Comparison of ENCODE assay signal across 14 cellular contexts in the genomic region with DNA sequence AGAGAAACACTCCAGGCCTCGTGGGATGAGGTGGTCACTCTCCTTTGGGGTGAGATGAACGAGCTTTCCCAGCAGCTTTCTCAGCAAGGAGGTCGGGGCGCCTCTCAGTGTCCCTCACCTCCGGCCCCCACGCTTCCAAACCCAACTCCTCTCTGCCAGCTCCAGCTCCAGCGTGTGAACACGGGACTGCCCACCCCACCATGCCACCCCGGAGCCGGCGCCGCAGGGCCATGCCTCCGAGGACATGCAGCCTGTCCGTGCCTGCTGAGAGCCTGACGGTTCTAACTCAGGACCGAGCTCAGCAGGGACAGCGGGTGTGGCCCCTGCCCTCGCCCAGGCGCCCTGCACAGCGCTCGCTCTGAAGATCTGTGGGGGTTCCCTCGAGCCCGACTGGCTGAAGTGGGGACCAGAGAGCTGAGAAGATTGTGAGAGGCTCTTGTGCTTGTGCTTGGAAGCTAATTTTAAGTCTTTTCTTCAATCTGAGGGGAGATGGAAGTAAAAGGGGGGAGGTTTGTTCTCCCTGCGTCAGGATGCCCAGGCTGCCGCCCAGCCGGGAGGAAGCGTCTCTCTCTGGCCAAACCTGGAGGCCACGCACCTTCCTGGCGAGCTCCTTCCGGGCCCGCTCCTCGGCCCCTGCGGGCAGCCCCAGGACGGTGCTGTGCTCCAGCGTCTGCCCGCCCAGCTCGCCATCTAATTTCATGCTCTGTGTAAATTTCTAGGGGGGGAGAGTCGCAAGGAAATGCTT. TPM values are rescaled to one million over a fixed set of nuclear protein-coding genes. Genes with fewer than 3 reads are reported as not detected.
A peak's percentile ranks its signal among the peaks of the same experiment; 100 is the strongest.
DNase-seq lines count a peak whose midpoint lies in the region; ATAC-seq and TF ChIP-seq lines count a peak whose summit lies in the region.
"Had no signal": no experiment of that assay in that cellular context is flagged by ENCODE, and none has a peak within 500 bp of the region (broad histone marks: within the 10 kb centered on the region; RNA-seq: fewer than 3 reads in every experiment).

No MANE protein-coding gene starts in this region.

- POLR2A ChIA-PET in activated CD8-positive, alpha-beta T cell treated with anti-CD3 and anti-CD28 coated beads, Interleukin-2, amount 10 ng/mL, durations not matched to agents 7 days and 5 days (lab: Charles Lee) = no interaction called here
- POLR2A ChIA-PET in activated CD8-positive, alpha-beta T cell treated with anti-CD3 and anti-CD28 coated beads for 36 hours (lab: Charles Lee) = interaction anchor here (0.8 kb wide), 1 partner anchor 24 kb away, joined by 3 read pairs; no protein-coding TSS in a partner anchor

- intact Hi-C loops in activated CD8-positive, alpha-beta T cell treated with anti-CD3 and anti-CD28 coated beads for 36 hours (cut with micrococcal nuclease) = no loop called here

- H3K9me3 Mint-ChIP-seq in activated CD8-positive, alpha-beta T cell treated with anti-CD3 and anti-CD28 coated beads, Interleukin-2, amount 10 ng/mL, durations not matched to agents 7 days and 5 days (ENCODE audit: insufficient read depth) = no peaks in the 10 kb centered on the region
- no peaks in the 10 kb centered on the region for H3K9me3 Mint-ChIP-seq in activated CD8-positive, alpha-beta T cell treated with anti-CD3 and anti-CD28 coated beads for 36 hours
- no peaks in the 10 kb centered on the region for H3K9me3 Mint-ChIP-seq in endothelial cell (ENCODE audit: unreplicated experiment)
- H3K9me3 Mint-ChIP-seq in stimulated activated naive CD8-positive, alpha-beta T cell treated with anti-CD3 and anti-CD28 coated beads, Interleukin-15, amount 100 ng/mL, for 72 hours = no peaks in the 10 kb centered on the region
- no peaks in the 10 kb centered on the region for H3K9me3 Mint-ChIP-seq in activated CD8-positive, alpha-beta memory T cell treated with anti-CD3 and anti-CD28 coated beads, Interleukin-2, amount 10 ng/mL, durations not matched to agents 7 days and 5 days (ENCODE audit: low read depth)
- H3K9me3 Mint-ChIP-seq: CD4-positive, CD25-positive, alpha-beta regulatory T cell had no signal

- CTCF ChIA-PET in activated CD8-positive, alpha-beta T cell treated with anti-CD3 and anti-CD28 coated beads, Interleukin-2, amount 10 ng/mL, durations not matched to agents 7 days and 5 days (lab: Charles Lee) = no interaction called here
- CTCF ChIA-PET in activated CD8-positive, alpha-beta T cell treated with anti-CD3 and anti-CD28 coated beads for 36 hours (lab: Charles Lee) = interaction anchor here (1.3 kb wide), 1 partner anchor 26 kb away, joined by 4 read pairs; no protein-coding TSS in a partner anchor
- CTCF ChIA-PET in activated CD8-positive, alpha-beta memory T cell treated with anti-CD3 and anti-CD28 coated beads, Interleukin-2, amount 10 ng/mL, durations not matched to agents 7 days and 5 days (lab: Charles Lee) = interaction anchor here (1.3 to 1.8 kb wide), 2 partner anchors 26 to 48 kb away, joined by 3 to 7 read pairs; no protein-coding TSS in a partner anchor

- no peak overlapping the region for H2AFZ ChIP-seq in osteoblast (ENCODE audit: low read length)
- H2AFZ ChIP-seq: GM23248 had no signal

- DNase-seq in activated CD8-positive, alpha-beta T cell treated with anti-CD3 and anti-CD28 coated beads, Interleukin-2, amount 10 ng/mL, durations not matched to agents 7 days and 5 days = no peak
- DNase-seq in activated CD8-positive, alpha-beta T cell treated with anti-CD3 and anti-CD28 coated beads for 36 hours = no peak
- DNase-seq in endothelial cell (ENCODE audit: low spot score) = no peak
- peak; percentile 84 for DNase-seq in osteoblast (ENCODE audit: insufficient read length, low spot score, missing footprints)
- no peak for DNase-seq in stimulated activated naive CD8-positive, alpha-beta T cell treated with anti-CD3 and anti-CD28 coated beads, Interleukin-15, amount 100 ng/mL, for 72 hours
- no peak for DNase-seq in activated CD8-positive, alpha-beta memory T cell treated with anti-CD3 and anti-CD28 coated beads, Interleukin-2, amount 10 ng/mL, durations not matched to agents 7 days and 5 days
- DNase-seq: AML-193; CD4-positive, CD25-positive, alpha-beta regulatory T cell; DMS53; GF-D8; GM23248 had no signal

- no peak for ATAC-seq in activated CD8-positive, alpha-beta T cell treated with anti-CD3 and anti-CD28 coated beads, Interleukin-2, amount 10 ng/mL, durations not matched to agents 7 days and 5 days
- no peak for ATAC-seq in activated CD8-positive, alpha-beta T cell treated with anti-CD3 and anti-CD28 coated beads for 36 hours
- no peak for ATAC-seq in stimulated activated naive CD8-positive, alpha-beta T cell treated with anti-CD3 and anti-CD28 coated beads, Interleukin-15, amount 100 ng/mL, for 72 hours
- ATAC-seq in activated CD8-positive, alpha-beta memory T cell treated with anti-CD3 and anti-CD28 coated beads, Interleukin-2, amount 10 ng/mL, durations not matched to agents 7 days and 5 days = no peak
- ATAC-seq: HCT116 had no signal

- peaks cover 5% of the 10 kb centered on the region for H3K27me3 ChIP-seq in osteoblast (ENCODE audit: insufficient read depth, low read length)

- no peak overlapping the region for H3K4me3 ChIP-seq in osteoblast (ENCODE audit: insufficient read depth, low read length)
- H3K4me3 ChIP-seq: BLaER1, GM23248 had no signal

- no peak for TF ChIP-seq CTCF in activated CD8-positive, alpha-beta T cell treated with anti-CD3 and anti-CD28 coated beads for 36 hours (IDR thresholded peaks at IDR 0.05)
- TF ChIP-seq CTCF in endothelial cell (IDR thresholded peaks at IDR 0.05; ENCODE audit: unreplicated experiment) (no peak), osteoblast (IDR thresholded peaks at IDR 0.05; ENCODE audit: extremely low read depth, low read depth, low read length) (no peak)

- no peak overlapping the region for H3K4me2 ChIP-seq in osteoblast (ENCODE audit: insufficient read depth, low read length)
- H3K4me2 ChIP-seq: BLaER1 had no signal

- no peak overlapping the region for H3K4me3 Mint-ChIP-seq in activated CD8-positive, alpha-beta T cell treated with anti-CD3 and anti-CD28 coated beads, Interleukin-2, amount 10 ng/mL, durations not matched to agents 7 days and 5 days
- no peak overlapping the region for H3K4me3 Mint-ChIP-seq in activated CD8-positive, alpha-beta T cell treated with anti-CD3 and anti-CD28 coated beads for 36 hours
- no peak overlapping the region for H3K4me3 Mint-ChIP-seq in endothelial cell (ENCODE audit: unreplicated experiment)
- no peak overlapping the region for H3K4me3 Mint-ChIP-seq in stimulated activated naive CD8-positive, alpha-beta T cell treated with anti-CD3 and anti-CD28 coated beads, Interleukin-15, amount 100 ng/mL, for 72 hours
- H3K4me3 Mint-ChIP-seq in activated CD8-positive, alpha-beta memory T cell treated with anti-CD3 and anti-CD28 coated beads, Interleukin-2, amount 10 ng/mL, durations not matched to agents 7 days and 5 days = no peak overlapping the region

- no peaks in the 10 kb centered on the region for H3K27me3 Mint-ChIP-seq in activated CD8-positive, alpha-beta T cell treated with anti-CD3 and anti-CD28 coated beads, Interleukin-2, amount 10 ng/mL, durations not matched to agents 7 days and 5 days (ENCODE audit: low read depth)
- no peaks in the 10 kb centered on the region for H3K27me3 Mint-ChIP-seq in activated CD8-positive, alpha-beta T cell treated with anti-CD3 and anti-CD28 coated beads for 36 hours
- peaks cover 6% of the 10 kb centered on the region for H3K27me3 Mint-ChIP-seq in endothelial cell (ENCODE audit: unreplicated experiment)
- no peaks in the 10 kb centered on the region for H3K27me3 Mint-ChIP-seq in stimulated activated naive CD8-positive, alpha-beta T cell treated with anti-CD3 and anti-CD28 coated beads, Interleukin-15, amount 100 ng/mL, for 72 hours
- no peaks in the 10 kb centered on the region for H3K27me3 Mint-ChIP-seq in activated CD8-positive, alpha-beta memory T cell treated with anti-CD3 and anti-CD28 coated beads, Interleukin-2, amount 10 ng/mL, durations not matched to agents 7 days and 5 days
- H3K27me3 Mint-ChIP-seq: CD4-positive, CD25-positive, alpha-beta regulatory T cell had no signal

- H3K4me1 ChIP-seq in osteoblast (ENCODE audit: insufficient read depth, low read length) = no peaks in the 10 kb centered on the region

- H4K20me1 ChIP-seq in osteoblast (ENCODE audit: insufficient read depth, low read length) = peaks cover 14% of the 10 kb centered on the region

- H3K36me3 Mint-ChIP-seq in activated CD8-positive, alpha-beta T cell treated with anti-CD3 and anti-CD28 coated beads, Interleukin-2, amount 10 ng/mL, durations not matched to agents 7 days and 5 days (ENCODE audit: low read depth) = peaks cover 49% of the 10 kb centered on the region
- H3K36me3 Mint-ChIP-seq in activated CD8-positive, alpha-beta T cell treated with anti-CD3 and anti-CD28 coated beads for 36 hours (ENCODE audit: low read depth) = peaks cover 21% of the 10 kb centered on the region
- peaks cover 22% of the 10 kb centered on the region for H3K36me3 Mint-ChIP-seq in endothelial cell (ENCODE audit: low read depth, unreplicated experiment)
- H3K36me3 Mint-ChIP-seq in activated CD8-positive, alpha-beta memory T cell treated with anti-CD3 and anti-CD28 coated beads, Interleukin-2, amount 10 ng/mL, durations not matched to agents 7 days and 5 days = peaks cover 23% of the 10 kb centered on the region

- H3K36me3 ChIP-seq in osteoblast (ENCODE audit: insufficient read depth, low read length) = peaks cover 46% of the 10 kb centered on the region

- peak overlapping the region; percentile 30 for H3K27ac Mint-ChIP-seq in activated CD8-positive, alpha-beta T cell treated with anti-CD3 and anti-CD28 coated beads, Interleukin-2, amount 10 ng/mL, durations not matched to agents 7 days and 5 days
- H3K27ac Mint-ChIP-seq in activated CD8-positive, alpha-beta T cell treated with anti-CD3 and anti-CD28 coated beads for 36 hours = no peak overlapping the region
- H3K27ac Mint-ChIP-seq in endothelial cell (ENCODE audit: unreplicated experiment) = peak overlapping the region; percentile 58
- H3K27ac Mint-ChIP-seq in stimulated activated naive CD8-positive, alpha-beta T cell treated with anti-CD3 and anti-CD28 coated beads, Interleukin-15, amount 100 ng/mL, for 72 hours = peak overlapping the region in 1 of 2 donors; percentile 46
- H3K27ac Mint-ChIP-seq in activated CD8-positive, alpha-beta memory T cell treated with anti-CD3 and anti-CD28 coated beads, Interleukin-2, amount 10 ng/mL, durations not matched to agents 7 days and 5 days = no peak overlapping the region
- H3K27ac Mint-ChIP-seq: CD4-positive, CD25-positive, alpha-beta regulatory T cell had no signal

- H3K4me1 Mint-ChIP-seq in activated CD8-positive, alpha-beta T cell treated with anti-CD3 and anti-CD28 coated beads, Interleukin-2, amount 10 ng/mL, durations not matched to agents 7 days and 5 days (ENCODE audit: low read depth) = peaks cover 31% of the 10 kb centered on the region
- peaks cover 23% of the 10 kb centered on the region for H3K4me1 Mint-ChIP-seq in activated CD8-positive, alpha-beta T cell treated with anti-CD3 and anti-CD28 coated beads for 36 hours (ENCODE audit: low read depth)
- H3K4me1 Mint-ChIP-seq in endothelial cell (ENCODE audit: unreplicated experiment) = no peaks in the 10 kb centered on the region
- H3K4me1 Mint-ChIP-seq in stimulated activated naive CD8-positive, alpha-beta T cell treated with anti-CD3 and anti-CD28 coated beads, Interleukin-15, amount 100 ng/mL, for 72 hours = peaks cover 28% of the 10 kb centered on the region
- peaks cover 28% of the 10 kb centered on the region for H3K4me1 Mint-ChIP-seq in activated CD8-positive, alpha-beta memory T cell treated with anti-CD3 and anti-CD28 coated beads, Interleukin-2, amount 10 ng/mL, durations not matched to agents 7 days and 5 days

- no peaks in the 10 kb centered on the region for H3K9me3 ChIP-seq in osteoblast (ENCODE audit: low read depth, low read length)
- H3K9me3 ChIP-seq: BLaER1 had no signal

- H3K79me2 ChIP-seq in osteoblast (ENCODE audit: insufficient read depth, low read length) = peaks cover 6% of the 10 kb centered on the region

- no peak overlapping the region for H3K27ac ChIP-seq in osteoblast (ENCODE audit: low read depth, low read length)
- H3K27ac ChIP-seq: 22Rv1, BLaER1, GM23248 had no signal

RNA-seq across cellular contexts. Expression of a gene that starts 5.1 kb away (rescaled TPM):
- total RNA-seq in activated CD8-positive, alpha-beta T cell treated with anti-CD3 and anti-CD28 coated beads, Interleukin-2, amount 10 ng/mL, durations not matched to agents 7 days and 5 days = 10 to 100 TPM; 69.9 to 75.5 TPM
- 100 to 1,000 TPM; 106 to 115 TPM for total RNA-seq in activated CD8-positive, alpha-beta T cell treated with anti-CD3 and anti-CD28 coated beads for 36 hours
- total RNA-seq in endothelial cell (ENCODE audit: unreplicated experiment) (1.5 TPM), osteoblast (1.2 and 2.2 TPM in 2 replicates)
- total RNA-seq in activated CD8-positive, alpha-beta memory T cell treated with anti-CD3 and anti-CD28 coated beads, Interleukin-2, amount 10 ng/mL, durations not matched to agents 7 days and 5 days = 100 to 1,000 TPM; 142 to 173 TPM

RNA-seq across cellular contexts. Expression of a gene that starts 26.9 kb away (rescaled TPM):
- total RNA-seq in activated CD8-positive, alpha-beta T cell treated with anti-CD3 and anti-CD28 coated beads, Interleukin-2, amount 10 ng/mL, durations not matched to agents 7 days and 5 days = 10 to 100 TPM; 53.5 to 59.0 TPM
- 10 to 100 TPM; 54.1 to 57.5 TPM for total RNA-seq in activated CD8-positive, alpha-beta T cell treated with anti-CD3 and anti-CD28 coated beads for 36 hours
- total RNA-seq in endothelial cell (ENCODE audit: unreplicated experiment) = 50.7 TPM
- 60.8 and 63.6 TPM in 2 replicates for total RNA-seq in osteoblast
- total RNA-seq in activated CD8-positive, alpha-beta memory T cell treated with anti-CD3 and anti-CD28 coated beads, Interleukin-2, amount 10 ng/mL, durations not matched to agents 7 days and 5 days = 10 to 100 TPM; 60.4 to 64.7 TPM

RNA-seq across cellular contexts. Expression of a gene that starts 26.9 kb away (rescaled TPM):
- 10 to 100 TPM; 61.4 to 62.6 TPM for total RNA-seq in activated CD8-positive, alpha-beta T cell treated with anti-CD3 and anti-CD28 coated beads, Interleukin-2, amount 10 ng/mL, durations not matched to agents 7 days and 5 days
- total RNA-seq in activated CD8-positive, alpha-beta T cell treated with anti-CD3 and anti-CD28 coated beads for 36 hours = 10 to 100 TPM; 58.0 to 60.1 TPM
- total RNA-seq in endothelial cell (ENCODE audit: unreplicated experiment) (18.6 TPM), osteoblast (20.9 and 24.6 TPM in 2 replicates)
- total RNA-seq in activated CD8-positive, alpha-beta memory T cell treated with anti-CD3 and anti-CD28 coated beads, Interleukin-2, amount 10 ng/mL, durations not matched to agents 7 days and 5 days = 10 to 100 TPM; 50.7 to 60.1 TPM

RNA-seq across cellular contexts. Expression of a gene that starts 44.1 kb away (rescaled TPM):
- not detected for total RNA-seq in activated CD8-positive, alpha-beta T cell treated with anti-CD3 and anti-CD28 coated beads, Interleukin-2, amount 10 ng/mL, durations not matched to agents 7 days and 5 days
- total RNA-seq in activated CD8-positive, alpha-beta T cell treated with anti-CD3 and anti-CD28 coated beads for 36 hours = under 1 TPM in 1 of 2 experiments, not detected in 1; 0.09 TPM
- 0.23 TPM for total RNA-seq in endothelial cell (ENCODE audit: unreplicated experiment)
- total RNA-seq in osteoblast = not detected in 2 replicates
- under 1 TPM in 1 of 2 experiments, not detected in 1; 0.12 TPM for total RNA-seq in activated CD8-positive, alpha-beta memory T cell treated with anti-CD3 and anti-CD28 coated beads, Interleukin-2, amount 10 ng/mL, durations not matched to agents 7 days and 5 days
- total RNA-seq: CD4-positive, CD25-positive, alpha-beta regulatory T cell; GM23248 had no signal

RNA-seq across cellular contexts. Expression of a gene that starts 51.8 kb away (rescaled TPM):
- total RNA-seq in activated CD8-positive, alpha-beta T cell treated with anti-CD3 and anti-CD28 coated beads, Interleukin-2, amount 10 ng/mL, durations not matched to agents 7 days and 5 days = not detected
- total RNA-seq in activated CD8-positive, alpha-beta T cell treated with anti-CD3 and anti-CD28 coated beads for 36 hours = not detected
- 0.38 TPM for total RNA-seq in endothelial cell (ENCODE audit: unreplicated experiment)
- total RNA-seq in osteoblast = not detected in 2 replicates
- not detected for total RNA-seq in activated CD8-positive, alpha-beta memory T cell treated with anti-CD3 and anti-CD28 coated beads, Interleukin-2, amount 10 ng/mL, durations not matched to agents 7 days and 5 days
- total RNA-seq: CD4-positive, CD25-positive, alpha-beta regulatory T cell; GM23248 had no signal

Comparison
In these comparisons a context has a peak if more than half of its experiments do, and no peak if none do; other contexts are left out.
1. H3K27ac Mint-ChIP-seq: peak in activated CD8-positive, alpha-beta T cell treated with anti-CD3 and anti-CD28 coated beads, Interleukin-2, amount 10 ng/mL, durations not matched to agents 7 days and 5 days (single experiment) and endothelial cell (single experiment); none in activated CD8-positive, alpha-beta T cell treated with anti-CD3 and anti-CD28 coated beads for 36 hours (single experiment) and activated CD8-positive, alpha-beta memory T cell treated with anti-CD3 and anti-CD28 coated beads, Interleukin-2, amount 10 ng/mL, durations not matched to agents 7 days and 5 days (single experiment).
2. RNA of a gene that starts 5.1 kb away (total RNA-seq): 142 to 173 TPM in activated CD8-positive, alpha-beta memory T cell treated with anti-CD3 and anti-CD28 coated beads, Interleukin-2, amount 10 ng/mL, durations not matched to agents 7 days and 5 days, 106 to 115 TPM in activated CD8-positive, alpha-beta T cell treated with anti-CD3 and anti-CD28 coated beads for 36 hours and 69.9 to 75.5 TPM in activated CD8-positive, alpha-beta T cell treated with anti-CD3 and anti-CD28 coated beads, Interleukin-2, amount 10 ng/mL, durations not matched to agents 7 days and 5 days; 1.2 to 2.2 TPM in osteoblast and 1.5 TPM in endothelial cell (single experiment); every median in the first group is over 10 times any median in the second.